ENCODE assay signal across 7 cellular contexts in the genomic region with DNA sequence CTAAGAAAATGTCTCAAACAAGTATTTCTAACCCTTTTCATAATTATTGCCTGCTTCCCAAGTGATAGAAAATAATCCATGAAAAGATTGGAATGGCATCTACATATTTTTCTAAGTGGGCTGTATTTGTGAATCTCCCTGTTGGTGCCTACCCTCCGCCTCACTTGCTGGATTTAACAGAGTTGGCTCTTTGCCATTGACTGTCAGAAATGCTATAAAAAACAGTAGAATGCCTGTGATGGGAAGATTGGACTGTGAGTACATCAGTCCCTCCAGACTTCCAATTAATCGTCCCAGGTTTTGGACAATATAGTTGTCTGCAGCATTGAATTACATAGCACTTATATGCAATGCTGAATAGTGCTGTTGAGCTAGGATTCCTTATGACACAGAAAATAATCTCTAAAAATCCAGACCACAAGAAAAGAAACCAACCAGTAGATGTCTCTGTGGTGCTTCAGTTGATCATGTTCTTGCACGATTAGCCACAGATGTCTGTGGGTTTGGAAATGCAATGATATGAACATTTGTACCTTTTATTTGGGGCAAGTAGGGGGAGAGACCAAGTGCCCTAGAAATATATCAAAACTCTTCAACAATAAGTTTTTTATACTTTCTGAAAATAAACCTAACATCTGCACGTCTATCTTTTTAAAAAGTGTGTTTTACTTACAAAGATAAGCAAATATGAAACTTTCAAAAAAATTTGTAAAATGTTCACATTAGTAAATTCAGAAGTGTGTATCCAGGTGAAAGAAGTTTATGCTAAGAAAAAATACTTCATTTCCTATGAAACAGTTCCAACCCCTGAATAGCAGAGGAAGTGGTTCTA.
DNase-seq lines count a peak whose midpoint lies in the region; ATAC-seq, FAIRE-seq and TF ChIP-seq lines count a peak whose summit lies in the region.

No MANE protein-coding gene starts in this region.

- H3K27ac ChIP-seq in breast epithelium (no peak overlapping the region), HepG2 (ENCODE audit: extremely low read length, insufficient read depth, low read length) (no peak overlapping the region)

- in situ Hi-C loops in HepG2 (cut with HindIII; ENCODE audit: extremely low pct_ligation_motif_present, low pct_unique_long_range_greater_than_20kb), result loop anchor here (5.0 to 10.0 kb wide), 2 partner anchors 125 to 303 kb away; no protein-coding TSS in a partner anchor

- no peaks in the 10 kb centered on the region for H3K27me3 ChIP-seq in GM06990 (replicated peaks; ENCODE audit: control insufficient read depth, insufficient read depth, low read length)
- H3K27me3 ChIP-seq in breast epithelium, result no peaks in the 10 kb centered on the region
- H3K27me3 ChIP-seq in HepG2 (ENCODE audit: control insufficient read depth in 1 of 2, insufficient read depth in 2 of 2, low read length in 2 of 2), result no peaks in the 10 kb centered on the region

- H3K36me3 ChIP-seq in GM06990 (ENCODE audit: control insufficient read depth, insufficient read depth, low read length), result no peaks in the 10 kb centered on the region
- no peaks in the 10 kb centered on the region for H3K36me3 ChIP-seq in breast epithelium
- H3K36me3 ChIP-seq in HepG2 (replicated peaks in 1 of 2; ENCODE audit: control insufficient read depth in 1 of 2, insufficient read depth in 2 of 2, low read length in 2 of 2), result no peaks in the 10 kb centered on the region

- H3K4me2 ChIP-seq in HepG2 (ENCODE audit: low read depth, low read length), result no peak overlapping the region

- intact Hi-C loops in breast epithelium (cut with DNase I; ENCODE audit: low total_unique reads) (loop anchor here (10.0 kb wide), 1 partner anchor 125 kb away; no protein-coding TSS in a partner anchor), HepG2 (cut with micrococcal nuclease; ENCODE audit: unreplicated experiment) (loop anchor here (1.0 kb wide), 1 partner anchor 304 kb away; no protein-coding TSS in a partner anchor), CD14-positive monocyte (cut with micrococcal nuclease) (no loop called here)

- 9% methylated on average over 4 of the region's 4 CpGs for WGBS in HepG2 (ENCODE audit: low lambda C conversion rate)

- H3K9ac ChIP-seq in HepG2 (ENCODE audit: insufficient read depth, low read depth, low read length), result no peak overlapping the region

- no peak overlapping the region for H3K4me3 Mint-ChIP-seq in CD14-positive monocyte

- H3K79me2 ChIP-seq in HepG2 (ENCODE audit: insufficient read depth, low read length), result no peaks in the 10 kb centered on the region

- no peaks in the 10 kb centered on the region for H3K4me1 Mint-ChIP-seq in CD14-positive monocyte

- no peak for FAIRE-seq in HepG2 (lab: Jason Lieb, UNC)

- H3K27ac Mint-ChIP-seq in CD14-positive monocyte, result no peak overlapping the region

- TF ChIP-seq CTCF in GM06990 (IDR thresholded peaks at IDR 0.05; ENCODE audit: insufficient read depth, low read length, poor library complexity, severe bottlenecking) (peak; percentile 54), breast epithelium (IDR thresholded peaks at IDR 0.05) (peak in 2 of 3 donors; percentile 50 to 51), HepG2 (CRISPR knock-in tag; IDR thresholded peaks at IDR 0.05) (peak; percentile 63), CD14-positive monocyte (IDR thresholded peaks at IDR 0.05) (no peak)

- no peaks in the 10 kb centered on the region for H4K20me1 ChIP-seq in HepG2 (ENCODE audit: insufficient read depth, low read length)

- TF ChIP-seq EP300 in HepG2 (IDR thresholded peaks at IDR 0.05; ENCODE audit: low read depth in 2 of 2, low read length in 2 of 2) (no peak), HepG2 (CRISPR knock-in tag; IDR thresholded peaks at IDR 0.05; ENCODE audit: borderline replicate concordance) (no peak)

- H2AFZ ChIP-seq in HepG2 (ENCODE audit: low read length), result no peak overlapping the region

- H3K27me3 Mint-ChIP-seq in CD14-positive monocyte (ENCODE audit: low read depth in 3 of 3), result peaks cover 6 to 9% (median 6%) of the 10 kb centered on the region in 3 donors

- ATAC-seq in HG02759 (IDR thresholded peaks at IDR 0.05; ENCODE audit: unreplicated experiment) (peak; percentile 64), HepG2 (peak; percentile 68), HG03025 (IDR thresholded peaks at IDR 0.05; ENCODE audit: low FRiP score, unreplicated experiment) (no peak)

- CTCF ChIA-PET in HepG2 (lab: Yijun Ruan, JAX; ENCODE audit: low intra/inter-chr PET ratio, low total read pairs), result interaction anchor here (1.9 kb wide), 1 partner anchor 303 kb away, joined by 22 read pairs; no protein-coding TSS in a partner anchor

- no TSS peak for BruUV-seq in HepG2 (replicated peaks; lab: Mats Ljungman, UMichigan)

- H3K9me3 Mint-ChIP-seq in CD14-positive monocyte, result no peaks in the 10 kb centered on the region

- DNase-seq in GM06990 (ENCODE audit: extremely low read depth, insufficient read length) (peak; percentile 2), NCI-H748 treated with DMSO at 0.1 percent for 48 hours (lab: John Stamatoyannopoulos, UW) (peak; percentile 48), breast epithelium (ENCODE audit: low spot score in 2 of 2) (no peak), HepG2 (ENCODE audit: low spot score) (peak; percentile 25), CD14-positive monocyte (ENCODE audit: low spot score) (no peak)

- H3K4me1 ChIP-seq in breast epithelium, result no peaks in the 10 kb centered on the region
- H3K4me1 ChIP-seq in HepG2 (ENCODE audit: insufficient read depth, low read length), result no peaks in the 10 kb centered on the region

- no peaks in the 10 kb centered on the region for H3K9me3 ChIP-seq in breast epithelium
- H3K9me3 ChIP-seq in HepG2 (ENCODE audit: low read length), result no peaks in the 10 kb centered on the region

- no peak overlapping the region for H3K4me3 ChIP-seq in GM06990 (replicated peaks; ENCODE audit: low read depth, low read length)
- H3K4me3 ChIP-seq in breast epithelium, result no peak overlapping the region
- H3K4me3 ChIP-seq in HepG2 (replicated peaks in 1 of 3; ENCODE audit: insufficient read depth in 1 of 3, low read depth in 2 of 3, low read length in 3 of 3), result no peak overlapping the region

- no peak for TF ChIP-seq POLR2A in breast epithelium (IDR thresholded peaks at IDR 0.05)
- no peak for TF ChIP-seq POLR2A in HepG2 (IDR thresholded peaks at IDR 0.05; ENCODE audit: insufficient read depth in 1 of 2, low read depth in 2 of 2, low read length in 2 of 2)

- peak; percentile 19; the same call in 1 of the 2 replicates for TF ChIP-seq RAD21 in HepG2 (CRISPR knock-in tag; IDR thresholded peaks at IDR 0.05)

- H3K36me3 Mint-ChIP-seq in CD14-positive monocyte, result no peaks in the 10 kb centered on the region

- POLR2A ChIA-PET in HepG2 (lab: Yijun Ruan, JAX), result no interaction called here

TF ChIP-seq in HepG2, 621 proteins besides CTCF, POLR2A, EP300 and RAD21 (continues in another document):
- TF ChIP-seq ZBTB40 (IDR thresholded peaks at IDR 0.05) (no peak), ZBTB40 (CRISPR knock-in tag; IDR thresholded peaks at IDR 0.05) (no peak)

Comparison
In these comparisons a context has a peak if more than half of its experiments do, and no peak if none do; other contexts are left out.
1. DNase-seq: peak in GM06990 (single experiment), NCI-H748 treated with DMSO at 0.1 percent for 48 hours (single experiment) and HepG2 (single experiment); none in breast epithelium (0 of 2) and CD14-positive monocyte (single experiment).
2. intact Hi-C loops: an anchor here in breast epithelium (10.0 kb wide) and HepG2 (1.0 kb wide); none called in CD14-positive monocyte.